ENCODE assay signal across 19 cellular contexts in genomic region chr4:187207931-187208330, GRCh38.
DNase-seq lines count a peak whose midpoint lies in the region; ATAC-seq and TF ChIP-seq lines count a peak whose summit lies in the region.
"Had no signal": no experiment of that assay in that cellular context is flagged by ENCODE, and none has a peak within 500 bp of the region (broad histone marks: within the 10 kb centered on the region; RNA-seq: fewer than 3 reads in every experiment).

No MANE protein-coding gene starts in this region.

- H3K27ac ChIP-seq in C4-2B (peak overlapping the region; percentile 77), VCaP (peak overlapping the region; percentile 89)
- H3K27ac ChIP-seq: 22Rv1; A549; BLaER1 treated with 17β-estradiol and CSF1 and Interleukin-3, amounts not matched to agents 10 nM and 100 nM had no signal

- TF ChIP-seq CTCF in C4-2B (conservative IDR thresholded peaks at IDR 0.05) (no peak), LNCaP clone FGC (IDR thresholded peaks at IDR 0.05; ENCODE audit: control insufficient read depth, extremely low read depth, insufficient read depth) (no peak), VCaP (conservative IDR thresholded peaks at IDR 0.05) (no peak)

- no peak for ATAC-seq in HG03108 (IDR thresholded peaks at IDR 0.05; ENCODE audit: unreplicated experiment)
- ATAC-seq: A549, GM12878 had no signal

- H3K4me3 ChIP-seq in LNCaP clone FGC (ENCODE audit: low read depth, low read length), result no peak overlapping the region
- H3K4me3 ChIP-seq: A549; BLaER1 treated with 17β-estradiol and CSF1 and Interleukin-3, amounts not matched to agents 10 nM and 100 nM; GM12878 had no signal

- DNase-seq in LNCaP clone FGC (ENCODE audit: low read depth), result peak; percentile 97
- no peak for DNase-seq in effector CD8-positive, alpha-beta T cell (lab: John Stamatoyannopoulos, UW)
- DNase-seq: AML-193; CD4-positive, alpha-beta memory T cell; CD4-positive, CD25-positive, alpha-beta regulatory T cell; CD8-positive, alpha-beta memory T cell; COR-L47; DMS 273 treated with DMSO at 0.1 percent for 48 hours; DMS153; DMS79; DND-41; GDM1 had no signal
